Comparison of ENCODE assay signal across 8 cellular contexts in the genomic region with DNA sequence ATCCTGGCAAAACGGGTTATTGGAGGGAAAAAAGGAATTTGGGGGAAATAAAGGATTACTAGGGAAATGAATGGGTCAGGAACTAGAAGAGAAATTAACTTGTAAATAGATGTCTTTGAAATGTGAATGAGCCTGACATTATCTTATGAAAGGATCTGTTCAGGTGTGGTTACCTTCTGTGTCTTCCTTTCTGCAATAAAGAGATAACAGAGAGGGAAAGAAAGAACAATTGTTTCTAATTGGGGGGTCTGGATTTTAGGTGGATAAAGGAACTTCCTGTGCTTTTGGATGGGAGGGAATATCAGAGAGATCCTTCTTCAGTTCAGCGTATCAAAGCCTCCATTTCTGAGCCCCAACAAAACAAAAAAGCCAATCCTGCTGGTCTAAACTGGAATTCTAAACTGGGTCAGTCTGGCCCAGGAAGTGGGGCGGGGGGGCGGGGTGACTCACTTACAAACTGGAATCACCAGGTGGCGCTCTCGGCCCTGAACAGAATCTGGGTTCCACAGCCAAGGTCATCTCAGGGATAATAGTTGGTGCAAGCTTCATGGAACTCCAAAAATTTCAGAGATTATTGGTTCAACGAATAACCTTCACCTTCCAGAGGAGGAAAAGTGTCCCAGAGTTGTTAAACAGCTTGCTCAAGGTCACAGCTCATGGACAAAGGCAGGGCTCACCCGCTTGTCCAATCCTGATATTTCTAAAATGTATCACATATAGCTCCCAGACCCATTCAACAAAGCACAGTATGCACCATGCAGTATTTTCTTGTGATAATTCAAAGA. TPM values are rescaled to one million over a fixed set of nuclear protein-coding genes. Genes with fewer than 3 reads are reported as not detected.
DNase-seq lines count a peak whose midpoint lies in the region; ATAC-seq and TF ChIP-seq lines count a peak whose summit lies in the region.

No MANE protein-coding gene starts in this region.

- H3K27ac ChIP-seq in Karpas-422 (ENCODE audit: low read length) (peak overlapping the region; percentile 20; the same call in 1 of the 2 replicates), upper lobe of right lung (peak overlapping the region; percentile 70)

- H3K9me3 ChIP-seq in Karpas-422 (ENCODE audit: low read length) (no peaks in the 10 kb centered on the region), upper lobe of right lung (no peaks in the 10 kb centered on the region)

- H2AFZ ChIP-seq in Karpas-422 (ENCODE audit: low read length) = peak overlapping the region; percentile 24

- ATAC-seq in GM19043 (IDR thresholded peaks at IDR 0.05; ENCODE audit: low read depth, unreplicated experiment) = peak; percentile 66
- ATAC-seq in upper lobe of right lung = peak; percentile 95

- no peak overlapping the region for H3K4me3 Mint-ChIP-seq in osteocyte (ENCODE audit: unreplicated experiment)

- H4K20me1 ChIP-seq in Karpas-422 (ENCODE audit: insufficient read depth, low read depth, low read length) = no peaks in the 10 kb centered on the region

- intact Hi-C loops in upper lobe of right lung (cut with DNase I) = no loop called here

- H3K36me3 ChIP-seq in Karpas-422 (ENCODE audit: insufficient read depth, low read length) (no peaks in the 10 kb centered on the region), upper lobe of right lung (no peaks in the 10 kb centered on the region)

- H3K27ac Mint-ChIP-seq in osteocyte (ENCODE audit: unreplicated experiment) = peak overlapping the region; percentile 93

- H3K9ac ChIP-seq in Karpas-422 (ENCODE audit: low read length) = no peak overlapping the region

- no peaks in the 10 kb centered on the region for H3K79me2 ChIP-seq in Karpas-422 (ENCODE audit: low read length)

- peaks cover 10% of the 10 kb centered on the region for H3K4me1 Mint-ChIP-seq in osteocyte (ENCODE audit: unreplicated experiment)

- peaks cover 6% of the 10 kb centered on the region for H3K36me3 Mint-ChIP-seq in osteocyte (ENCODE audit: unreplicated experiment)

- H3K27me3 ChIP-seq in Karpas-422 (ENCODE audit: low read length) = no peaks in the 10 kb centered on the region
- H3K27me3 ChIP-seq in upper lobe of right lung = no peaks in the 10 kb centered on the region

- H3K4me3 ChIP-seq in AG09309 (ENCODE audit: control insufficient read depth, low read depth, low read length) (no peak overlapping the region), Karpas-422 (ENCODE audit: low read length) (no peak overlapping the region), upper lobe of right lung (no peak overlapping the region)

- no peak overlapping the region for H3K4me2 ChIP-seq in Karpas-422 (ENCODE audit: low read depth, low read length, poor library complexity, severe bottlenecking)

- DNase-seq in AG09309 (ENCODE audit: low read depth) = no peak
- peak; percentile 87 for DNase-seq in Karpas-422
- DNase-seq in SHP77 treated with DMSO at 0.1 percent for 48 hours (lab: John Stamatoyannopoulos, UW) = peak; percentile 63
- DNase-seq in activated naive CD4-positive, alpha-beta T cell treated with Interleukin-2 at 50 U/mL for 16 hours = peak; percentile 72
- DNase-seq in glomerular visceral epithelial cell (ENCODE audit: extremely low spot score) = peak; percentile 73
- DNase-seq in osteocyte (ENCODE audit: extremely low spot score, unreplicated experiment) = no peak
- DNase-seq in upper lobe of right lung = peak; percentile 83

- no peaks in the 10 kb centered on the region for H3K9me2 ChIP-seq in Karpas-422 (replicated peaks; ENCODE audit: insufficient read depth, low read length)

- H3K27me3 Mint-ChIP-seq in osteocyte (ENCODE audit: unreplicated experiment) = no peaks in the 10 kb centered on the region

- H3K9me3 Mint-ChIP-seq in osteocyte (ENCODE audit: unreplicated experiment) = no peaks in the 10 kb centered on the region

- H3K4me1 ChIP-seq in Karpas-422 (ENCODE audit: low read length) (peaks cover 5% of the 10 kb centered on the region; the same call in 1 of the 2 replicates), upper lobe of right lung (peaks cover 10% of the 10 kb centered on the region)

- TF ChIP-seq CTCF in AG09309 (IDR thresholded peaks at IDR 0.05; ENCODE audit: control insufficient read depth, insufficient read depth, low read depth, low read length, missing control alignments) (peak; percentile 55), osteocyte (IDR thresholded peaks at IDR 0.05) (peak; percentile 87), upper lobe of right lung (IDR thresholded peaks at IDR 0.05) (peak; percentile 77)

RNA-seq across cellular contexts. Expression of gene PEBP1, which starts 15.2 kb away (rescaled TPM):
- 138 and 168 TPM in 2 replicates for total RNA-seq in Karpas-422 (2014; rRNA removed; shearing (Covaris generic); ENCODE audit: low replicate concordance)
- total RNA-seq in osteocyte = 216 and 221 TPM in 2 replicates
- 223 TPM for total RNA-seq in upper lobe of right lung

RNA-seq across cellular contexts. Expression of gene VSIG10, which starts 17.0 kb away (rescaled TPM):
- total RNA-seq in Karpas-422 (2014; rRNA removed; shearing (Covaris generic); ENCODE audit: low replicate concordance) = 5.0 and 23.2 TPM in 2 replicates
- total RNA-seq in osteocyte (20.7 and 21.7 TPM in 2 replicates), upper lobe of right lung (52.4 TPM)

RNA-seq across cellular contexts. Expression of gene WSB2, which starts 59.8 kb away (rescaled TPM):
- 28.8 and 49.1 TPM in 2 replicates for total RNA-seq in Karpas-422 (2014; rRNA removed; shearing (Covaris generic); ENCODE audit: low replicate concordance)
- total RNA-seq in osteocyte (94.7 and 98.2 TPM in 2 replicates), upper lobe of right lung (89.1 TPM)

Comparison
In these comparisons a context has a peak if more than half of its experiments do, and no peak if none do; other contexts are left out.
1. DNase-seq: peak in Karpas-422 (single experiment), SHP77 treated with DMSO at 0.1 percent for 48 hours (single experiment), activated naive CD4-positive, alpha-beta T cell treated with Interleukin-2 at 50 U/mL for 16 hours (single experiment), glomerular visceral epithelial cell (single experiment) and upper lobe of right lung (single experiment); none in AG09309 (single experiment) and osteocyte (single experiment).
2. Peak in every context shown above with its lines, with median percentiles within 50 percentile points of each other: CTCF ChIP-seq.